19 cellular contexts compared by ENCODE assay signal in the genomic region with DNA sequence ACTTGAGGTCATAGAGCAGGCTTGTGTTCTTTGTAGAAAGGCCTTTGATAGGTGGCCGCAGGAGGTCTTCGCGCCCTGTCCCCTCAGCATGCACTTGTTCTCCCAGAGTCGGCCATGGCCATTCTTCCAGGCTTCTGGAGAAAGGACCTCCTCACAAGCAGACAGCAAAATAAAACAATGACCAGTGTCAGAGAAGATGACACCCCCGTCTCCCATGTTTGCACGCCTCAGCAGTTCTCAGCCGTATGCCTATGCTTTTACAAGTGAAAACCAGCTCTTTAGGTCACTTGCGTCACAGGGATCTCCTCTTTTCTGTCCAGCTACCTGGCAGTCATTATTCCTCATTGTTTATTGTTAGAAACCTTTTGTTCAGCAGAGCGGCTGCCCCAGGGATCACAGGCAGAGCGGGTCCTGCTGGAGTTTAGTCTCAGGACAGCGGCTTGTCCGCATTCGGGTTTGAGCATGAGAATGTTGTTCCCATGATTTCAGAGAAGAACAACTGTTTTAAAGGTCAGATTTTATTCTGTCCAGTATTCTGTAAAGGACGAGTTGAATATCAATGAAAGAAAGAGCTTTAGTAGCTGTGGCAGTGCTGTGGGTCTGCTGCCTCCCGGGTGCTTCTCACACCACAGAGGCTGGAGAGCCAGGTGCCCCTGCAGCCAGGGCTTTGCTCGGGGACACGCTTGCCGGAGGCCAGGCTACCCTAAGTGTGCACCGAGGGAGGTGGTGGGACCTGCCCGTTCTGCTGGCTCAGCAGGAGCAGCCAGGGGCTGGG.
DNase-seq lines count a peak whose midpoint lies in the region; ATAC-seq, FAIRE-seq and TF ChIP-seq lines count a peak whose summit lies in the region.
"Had no signal": no experiment of that assay in that cellular context is flagged by ENCODE, and none has a peak within 500 bp of the region (broad histone marks: within the 10 kb centered on the region; RNA-seq: fewer than 3 reads in every experiment).

No MANE protein-coding gene starts in this region.

- TF ChIP-seq RAD21 in HepG2 (CRISPR knock-in tag; IDR thresholded peaks at IDR 0.05) = no peak

- peak; percentile 68 for DNase-seq in HepG2 (ENCODE audit: low spot score)
- no peak for DNase-seq in right lobe of liver
- no peak for DNase-seq in activated CD8-positive, alpha-beta T cell treated with anti-CD3 and anti-CD28 coated beads for 36 hours
- DNase-seq in endodermal cell = peak; percentile 57
- no peak for DNase-seq in NCI-H2081 (lab: John Stamatoyannopoulos, UW)
- no peak for DNase-seq in NCI-H1048 (lab: John Stamatoyannopoulos, UW)
- DNase-seq in NCI-H524 (lab: John Stamatoyannopoulos, UW) = no peak
- DNase-seq: Calu3, heart left ventricle, Karpas-422, left ventricle myocardium superior, NCI-H1105 treated with DMSO at 0.1 percent for 48 hours, NCI-H526, OCI-M1, SIG-M5 had no signal

- H3K4me2 ChIP-seq in HepG2 (ENCODE audit: low read depth, low read length) = peak overlapping the region; percentile 64

- no peak for FAIRE-seq in HepG2 (lab: Jason Lieb, UNC)
- FAIRE-seq: colon, GM18507 had no signal

- no peak overlapping the region for H2AFZ ChIP-seq in HepG2 (ENCODE audit: low read length)

- no TSS peak for BruUV-seq in HepG2 (replicated peaks; lab: Mats Ljungman, UMichigan)

- H3K27ac ChIP-seq in HepG2 (ENCODE audit: extremely low read length, insufficient read depth, low read length) (peak overlapping the region; percentile 65), right lobe of liver (no peak overlapping the region), endodermal cell (ENCODE audit: low read depth, low read length) (peak overlapping the region; percentile 76)
- H3K27ac ChIP-seq: heart left ventricle, neutrophil, thoracic aorta had no signal

- ATAC-seq in HepG2 (no peak), right lobe of liver (no peak)
- no peak for ATAC-seq in activated CD8-positive, alpha-beta T cell treated with anti-CD3 and anti-CD28 coated beads for 36 hours
- ATAC-seq: left ventricle myocardium superior had no signal

- H4K20me1 ChIP-seq in HepG2 (ENCODE audit: insufficient read depth, low read length) = no peaks in the 10 kb centered on the region

- no peak for TF ChIP-seq CTCF in HepG2 (CRISPR knock-in tag; IDR thresholded peaks at IDR 0.05)
- no peak for TF ChIP-seq CTCF in right lobe of liver (IDR thresholded peaks at IDR 0.05)
- no peak for TF ChIP-seq CTCF in activated CD8-positive, alpha-beta T cell treated with anti-CD3 and anti-CD28 coated beads for 36 hours (IDR thresholded peaks at IDR 0.05)
- TF ChIP-seq CTCF in endodermal cell (conservative IDR thresholded peaks at IDR 0.05) = no peak

- TF ChIP-seq EP300 in HepG2 (IDR thresholded peaks at IDR 0.05; ENCODE audit: low read depth in 2 of 2, low read length in 2 of 2) (no peak), HepG2 (CRISPR knock-in tag; IDR thresholded peaks at IDR 0.05; ENCODE audit: borderline replicate concordance) (peak; percentile 23; the same call in 1 of the 2 replicates)

- CTCF ChIA-PET in HepG2 (lab: Yijun Ruan, JAX; ENCODE audit: low intra/inter-chr PET ratio, low total read pairs) = no interaction called here
- CTCF ChIA-PET in activated CD8-positive, alpha-beta T cell treated with anti-CD3 and anti-CD28 coated beads for 36 hours (lab: Charles Lee) = no interaction called here

- no peaks in the 10 kb centered on the region for H3K9me3 Mint-ChIP-seq in activated CD8-positive, alpha-beta T cell treated with anti-CD3 and anti-CD28 coated beads for 36 hours
- no peaks in the 10 kb centered on the region for H3K9me3 Mint-ChIP-seq in endodermal cell

- H3K9ac ChIP-seq in HepG2 (ENCODE audit: insufficient read depth, low read depth, low read length) = peak overlapping the region; percentile 24
- H3K9ac ChIP-seq in endodermal cell (ENCODE audit: extremely low read depth, low read length, poor library complexity, severe bottlenecking) = no peak overlapping the region

- peak overlapping the region; percentile 56 for H3K27ac Mint-ChIP-seq in activated CD8-positive, alpha-beta T cell treated with anti-CD3 and anti-CD28 coated beads for 36 hours
- H3K27ac Mint-ChIP-seq in endodermal cell = no peak overlapping the region

- intact Hi-C loops in HepG2 (cut with micrococcal nuclease; ENCODE audit: unreplicated experiment) = no loop called here
- intact Hi-C loops in right lobe of liver (cut with DNase I) = no loop called here
- intact Hi-C loops in activated CD8-positive, alpha-beta T cell treated with anti-CD3 and anti-CD28 coated beads for 36 hours (cut with micrococcal nuclease) = no loop called here

- peaks cover 65% of the 10 kb centered on the region for H3K79me2 ChIP-seq in HepG2 (ENCODE audit: insufficient read depth, low read length)

- H3K36me3 Mint-ChIP-seq in activated CD8-positive, alpha-beta T cell treated with anti-CD3 and anti-CD28 coated beads for 36 hours (ENCODE audit: low read depth) = peaks cover 22% of the 10 kb centered on the region
- H3K36me3 Mint-ChIP-seq in endodermal cell (ENCODE audit: low read depth) = peaks cover 2% of the 10 kb centered on the region

- in situ Hi-C loops in HepG2 (cut with HindIII; ENCODE audit: extremely low pct_ligation_motif_present, low pct_unique_long_range_greater_than_20kb) = no loop called here

- POLR2A ChIA-PET in HepG2 (lab: Yijun Ruan, JAX) = interaction anchor here (1.4 kb wide), 1 partner anchor 39 kb away, joined by 13 read pairs; no protein-coding TSS in a partner anchor
- POLR2A ChIA-PET in activated CD8-positive, alpha-beta T cell treated with anti-CD3 and anti-CD28 coated beads for 36 hours (lab: Charles Lee) = interaction anchor here (0.5 to 1.2 kb wide), 2 partner anchors 11 to 95 kb away, joined by 3 read pairs; no protein-coding TSS in a partner anchor

- TF ChIP-seq POLR2A in HepG2 (IDR thresholded peaks at IDR 0.05; ENCODE audit: insufficient read depth in 1 of 2, low read depth in 2 of 2, low read length in 2 of 2) (no peak), right lobe of liver (IDR thresholded peaks at IDR 0.05) (no peak)

- no peaks in the 10 kb centered on the region for H3K27me3 Mint-ChIP-seq in activated CD8-positive, alpha-beta T cell treated with anti-CD3 and anti-CD28 coated beads for 36 hours
- H3K27me3 Mint-ChIP-seq in endodermal cell (ENCODE audit: insufficient read depth) = no peaks in the 10 kb centered on the region

- peaks cover 100% of the 10 kb centered on the region for H3K4me1 ChIP-seq in HepG2 (ENCODE audit: insufficient read depth, low read length)
- peaks cover 0 to 22% (median 0%) of the 10 kb centered on the region in 4 donors for H3K4me1 ChIP-seq in right lobe of liver
- peaks cover 14% of the 10 kb centered on the region for H3K4me1 ChIP-seq in endodermal cell (ENCODE audit: control insufficient read depth, insufficient read depth, low read length)

- H3K4me3 Mint-ChIP-seq in activated CD8-positive, alpha-beta T cell treated with anti-CD3 and anti-CD28 coated beads for 36 hours = no peak overlapping the region
- H3K4me3 Mint-ChIP-seq in endodermal cell = no peak overlapping the region

- peaks cover 66% of the 10 kb centered on the region for H3K4me1 Mint-ChIP-seq in activated CD8-positive, alpha-beta T cell treated with anti-CD3 and anti-CD28 coated beads for 36 hours (ENCODE audit: low read depth)
- H3K4me1 Mint-ChIP-seq in endodermal cell = peaks cover 34% of the 10 kb centered on the region

- no peaks in the 10 kb centered on the region for H3K36me3 ChIP-seq in HepG2 (replicated peaks in 1 of 2; ENCODE audit: control insufficient read depth in 1 of 2, insufficient read depth in 2 of 2, low read length in 2 of 2)
- H3K36me3 ChIP-seq in right lobe of liver = no peaks in the 10 kb centered on the region
- H3K36me3 ChIP-seq in endodermal cell (ENCODE audit: control insufficient read depth, insufficient read depth, low read length) = peaks cover 7% of the 10 kb centered on the region
- H3K36me3 ChIP-seq: heart left ventricle, neutrophil, thoracic aorta had no signal

- H3K9me3 ChIP-seq in HepG2 (ENCODE audit: low read length) = no peaks in the 10 kb centered on the region
- H3K9me3 ChIP-seq in right lobe of liver = no peaks in the 10 kb centered on the region
- no peaks in the 10 kb centered on the region for H3K9me3 ChIP-seq in endodermal cell (ENCODE audit: control insufficient read depth, low read length)
- H3K9me3 ChIP-seq: neutrophil, thoracic aorta had no signal

- 91% methylated on average over 20 of the region's 20 CpGs for WGBS in HepG2 (ENCODE audit: low lambda C conversion rate)
- 87% methylated on average over 12 of the region's 20 CpGs for WGBS in right lobe of liver (ENCODE audit: insufficient coverage, low coverage, low lambda C conversion rate, missing lambda C conversion rate)
- WGBS in endodermal cell (ENCODE audit: insufficient coverage in 1 of 2, insufficient read length in 1 of 2), 2 experiments = 92% methylated on average over 12 to 20 of the region's 20 CpGs

- H3K27me3 ChIP-seq in HepG2 (ENCODE audit: control insufficient read depth in 1 of 2, insufficient read depth in 2 of 2, low read length in 2 of 2) = no peaks in the 10 kb centered on the region
- H3K27me3 ChIP-seq in right lobe of liver = no peaks in the 10 kb centered on the region
- no peaks in the 10 kb centered on the region for H3K27me3 ChIP-seq in endodermal cell (ENCODE audit: control insufficient read depth, insufficient read depth, low read length, poor library complexity, severe bottlenecking)
- H3K27me3 ChIP-seq: heart left ventricle, neutrophil had no signal

- H3K4me3 ChIP-seq in HepG2 (replicated peaks in 1 of 3; ENCODE audit: insufficient read depth in 1 of 3, low read depth in 2 of 3, low read length in 3 of 3) (no peak overlapping the region; a peak in 1 of 6 replicates), right lobe of liver (no peak overlapping the region), endodermal cell (ENCODE audit: low read length) (no peak overlapping the region)
- H3K4me3 ChIP-seq: heart left ventricle, thoracic aorta had no signal

Comparison
In these comparisons a context has a peak if more than half of its experiments do, and no peak if none do; other contexts are left out.
1. DNase-seq: peak in HepG2 (single experiment) and endodermal cell (single experiment); none in right lobe of liver (0 of 3), activated CD8-positive, alpha-beta T cell treated with anti-CD3 and anti-CD28 coated beads for 36 hours (single experiment), NCI-H2081 (0 of 2), NCI-H1048 (single experiment) and NCI-H524 (0 of 2).
2. H3K27ac ChIP-seq: peak in HepG2 (single experiment) and endodermal cell (single experiment); none in right lobe of liver (0 of 3).